ENCODE assay signal across 12 cellular contexts in the genomic region with DNA sequence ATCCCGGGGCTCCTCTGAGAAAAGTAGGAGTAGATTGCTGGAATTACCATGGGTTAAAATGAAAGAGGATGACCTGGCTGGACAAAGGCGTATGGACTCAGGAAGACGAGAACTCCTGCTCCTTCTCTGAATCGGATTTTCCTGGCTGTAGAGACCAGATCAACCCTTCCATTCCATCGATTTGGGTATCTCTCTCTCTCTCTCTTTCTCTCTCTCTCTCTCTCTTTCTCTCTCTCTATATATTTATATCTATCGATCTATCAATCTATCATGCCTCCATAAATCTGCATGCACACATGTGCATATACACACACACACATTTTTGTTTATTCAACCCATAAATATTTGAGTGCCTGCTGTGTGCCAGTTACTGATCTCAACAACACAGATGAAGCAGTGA.
DNase-seq lines count a peak whose midpoint lies in the region; ATAC-seq and TF ChIP-seq lines count a peak whose summit lies in the region.
"Had no signal": no experiment of that assay in that cellular context is flagged by ENCODE, and none has a peak within 500 bp of the region (broad histone marks: within the 10 kb centered on the region; RNA-seq: fewer than 3 reads in every experiment).

No MANE protein-coding gene starts in this region.

- no peaks in the 10 kb centered on the region for H3K9me3 Mint-ChIP-seq in activated naive CD8-positive, alpha-beta T cell treated with anti-CD3 and anti-CD28 coated beads for 36 hours
- H3K9me3 Mint-ChIP-seq: stimulated activated naive B cell treated with anti-CD40 and anti-IgM and Interleukin-4, amounts not matched to agents 10 μg/mL and 1 μg/mL and 100 μg/mL, for 72 hours; WTC11 had no signal

- no peak for DNase-seq in heart right ventricle
- no peak for DNase-seq in Right ventricle myocardium superior
- no peak for DNase-seq in activated naive CD8-positive, alpha-beta T cell treated with anti-CD3 and anti-CD28 coated beads for 36 hours
- DNase-seq in fibroblast of villous mesenchyme (ENCODE audit: low read depth) = no peak
- no peak for DNase-seq in tibial artery
- DNase-seq in SIG-M5 (lab: John Stamatoyannopoulos, UW) = no peak
- no peak for DNase-seq in NAMALWA (ENCODE audit: low spot score)
- DNase-seq in A673 (ENCODE audit: low spot score) = no peak

- peak overlapping the region in 8 of 10 donors; percentile 28 to 56 (median 40) for H3K4me3 ChIP-seq in heart right ventricle
- peak overlapping the region; percentile 59 for H3K4me3 ChIP-seq in fibroblast of villous mesenchyme (ENCODE audit: low read depth, low read length)
- H3K4me3 ChIP-seq in tibial artery = peak overlapping the region; percentile 45 to 50
- no peak overlapping the region for H3K4me3 ChIP-seq in A673 (ENCODE audit: low read depth, low read length, poor library complexity, severe bottlenecking)
- H3K4me3 ChIP-seq: GM23248 had no signal

- H3K27me3 ChIP-seq in heart right ventricle = peaks cover 0 to 4% (median 0%) of the 10 kb centered on the region in 7 donors
- H3K27me3 ChIP-seq in tibial artery = no peaks in the 10 kb centered on the region
- H3K27me3 ChIP-seq in A673 (replicated peaks; ENCODE audit: insufficient read depth, low read depth, low read length, poor library complexity) = peaks cover 13% of the 10 kb centered on the region

- no peak overlapping the region for H3K27ac ChIP-seq in heart right ventricle
- H3K27ac ChIP-seq in tibial artery = no peak overlapping the region
- no peak overlapping the region for H3K27ac ChIP-seq in A673 (ENCODE audit: low read depth, low read length, poor library complexity, severe bottlenecking)
- H3K27ac ChIP-seq: GM23248, pancreas had no signal

- H3K36me3 Mint-ChIP-seq in activated naive CD8-positive, alpha-beta T cell treated with anti-CD3 and anti-CD28 coated beads for 36 hours = no peaks in the 10 kb centered on the region
- H3K36me3 Mint-ChIP-seq: stimulated activated naive B cell treated with anti-CD40 and anti-IgM and Interleukin-4, amounts not matched to agents 10 μg/mL and 1 μg/mL and 100 μg/mL, for 72 hours; WTC11 had no signal

- CTCF ChIA-PET in A673 (lab: Charles Lee) = interaction anchor here (2.0 kb wide), 1 partner anchor 175 kb away, joined by 7 read pairs; no protein-coding TSS in a partner anchor

- peak overlapping the region; percentile 23 for H3K4me3 Mint-ChIP-seq in activated naive CD8-positive, alpha-beta T cell treated with anti-CD3 and anti-CD28 coated beads for 36 hours
- H3K4me3 Mint-ChIP-seq: WTC11 had no signal

- peaks cover 26% of the 10 kb centered on the region for H3K27me3 Mint-ChIP-seq in activated naive CD8-positive, alpha-beta T cell treated with anti-CD3 and anti-CD28 coated beads for 36 hours

- ATAC-seq in heart right ventricle (no peak), Right ventricle myocardium superior (ENCODE audit: poor library complexity) (no peak)
- ATAC-seq: stimulated activated naive B cell treated with anti-CD40 and anti-IgM and Interleukin-4, amounts not matched to agents 10 μg/mL and 1 μg/mL and 100 μg/mL, for 72 hours; WTC11 had no signal

- H3K27ac Mint-ChIP-seq in activated naive CD8-positive, alpha-beta T cell treated with anti-CD3 and anti-CD28 coated beads for 36 hours = no peak overlapping the region
- H3K27ac Mint-ChIP-seq: stimulated activated naive B cell treated with anti-CD40 and anti-IgM and Interleukin-4, amounts not matched to agents 10 μg/mL and 1 μg/mL and 100 μg/mL, for 72 hours; WTC11 had no signal

- no peaks in the 10 kb centered on the region for H3K4me1 ChIP-seq in heart right ventricle
- H3K4me1 ChIP-seq in tibial artery = peaks cover 0 to 4% (median under 1%) of the 10 kb centered on the region in 4 donors
- H3K4me1 ChIP-seq in A673 (ENCODE audit: insufficient read depth, low read length, poor library complexity, severe bottlenecking) = no peaks in the 10 kb centered on the region
- H3K4me1 ChIP-seq: pancreas had no signal

- BruUV-seq in A673 (replicated peaks; lab: Mats Ljungman, UMichigan) = no TSS peak

- POLR2A ChIA-PET in A673 (lab: Charles Lee; ENCODE audit: low non-redundant PET) = no interaction called here

- H3K9me3 ChIP-seq in heart right ventricle = no peaks in the 10 kb centered on the region
- H3K9me3 ChIP-seq in tibial artery = no peaks in the 10 kb centered on the region
- H3K9me3 ChIP-seq in A673 (ENCODE audit: low read depth, low read length, poor library complexity, severe bottlenecking) = no peaks in the 10 kb centered on the region
- H3K9me3 ChIP-seq: pancreas had no signal

- H3K36me3 ChIP-seq in heart right ventricle (no peaks in the 10 kb centered on the region), tibial artery (no peaks in the 10 kb centered on the region), A673 (ENCODE audit: insufficient read depth, low read length, poor library complexity, severe bottlenecking) (no peaks in the 10 kb centered on the region)
- H3K36me3 ChIP-seq: pancreas had no signal

- no peak for TF ChIP-seq CTCF in heart right ventricle (IDR thresholded peaks at IDR 0.05)
- TF ChIP-seq CTCF in fibroblast of villous mesenchyme (IDR thresholded peaks at IDR 0.05; ENCODE audit: insufficient read depth, low read depth, low read length) = no peak
- TF ChIP-seq CTCF in tibial artery (IDR thresholded peaks at IDR 0.05) = no peak
- no peak for TF ChIP-seq CTCF in A673 (conservative IDR thresholded peaks at IDR 0.05; ENCODE audit: low read depth, low read length)

- intact Hi-C loops in heart right ventricle (cut with DNase I) = loop anchor here in 9 of 10 donors (2.0 to 10.0 kb wide), 9 partner anchors 144 to 1114 kb away; no protein-coding TSS in a partner anchor
- intact Hi-C loops in Right ventricle myocardium superior (cut with DNase I) = loop anchor here (5.0 to 10.0 kb wide), 2 partner anchors 144 to 1031 kb away; no protein-coding TSS in a partner anchor
- intact Hi-C loops in tibial artery (cut with DNase I; ENCODE audit: low total_unique reads) = no loop called here
- intact Hi-C loops in A673 (cut with micrococcal nuclease; ENCODE audit: unreplicated experiment) = loop anchor here (2.0 to 5.0 kb wide), 2 partner anchors 176 to 304 kb away; no protein-coding TSS in a partner anchor

- H3K4me1 Mint-ChIP-seq in activated naive CD8-positive, alpha-beta T cell treated with anti-CD3 and anti-CD28 coated beads for 36 hours = peaks cover 12% of the 10 kb centered on the region

- WGBS in heart right ventricle, 2 donors = 66 to 87% methylated on average over 6 of the region's 6 CpGs
